In the genomic region with DNA sequence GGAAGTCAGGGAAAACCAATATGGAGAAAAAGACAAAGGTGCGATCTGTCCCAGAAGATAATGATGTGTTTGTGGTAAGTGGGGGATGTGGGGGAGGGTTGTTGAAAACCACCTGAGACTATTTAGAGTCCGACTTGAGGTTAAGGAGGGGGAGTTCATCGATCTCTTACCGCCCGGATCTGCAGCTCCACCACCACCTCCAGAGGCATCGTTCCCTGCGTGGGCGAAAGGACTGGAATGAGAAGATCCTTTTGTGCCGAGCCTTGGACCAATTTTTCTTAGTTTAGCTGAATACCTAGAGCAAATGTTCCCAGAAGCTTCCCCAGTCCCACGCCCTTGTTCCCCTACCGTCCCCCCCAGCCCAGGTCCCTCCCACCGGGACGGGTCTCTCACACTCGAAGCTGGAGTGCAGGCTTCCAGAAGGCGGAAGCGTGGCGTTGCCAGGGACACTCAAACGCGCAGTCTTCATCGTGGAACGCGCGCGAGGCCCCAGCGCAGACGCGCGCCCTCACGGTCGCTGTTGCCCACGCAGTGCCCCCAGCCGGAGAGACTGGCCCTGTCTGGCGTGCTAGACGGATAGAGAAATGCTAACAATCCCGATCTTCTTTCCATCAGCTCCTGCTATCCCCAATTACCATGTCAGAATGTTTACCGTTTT, we compare ENCODE assay signal across 9 cellular contexts. TPM values are rescaled to one million over a fixed set of nuclear protein-coding genes. Genes with fewer than 3 reads are reported as not detected.
A peak's percentile ranks its signal among the peaks of the same experiment; 100 is the strongest.
DNase-seq lines count a peak whose midpoint lies in the region; ATAC-seq, FAIRE-seq and TF ChIP-seq lines count a peak whose summit lies in the region.
"Had no signal": no experiment of that assay in that cellular context is flagged by ENCODE, and none has a peak within 500 bp of the region (broad histone marks: within the 10 kb centered on the region; RNA-seq: fewer than 3 reads in every experiment).

A gene with protein sequence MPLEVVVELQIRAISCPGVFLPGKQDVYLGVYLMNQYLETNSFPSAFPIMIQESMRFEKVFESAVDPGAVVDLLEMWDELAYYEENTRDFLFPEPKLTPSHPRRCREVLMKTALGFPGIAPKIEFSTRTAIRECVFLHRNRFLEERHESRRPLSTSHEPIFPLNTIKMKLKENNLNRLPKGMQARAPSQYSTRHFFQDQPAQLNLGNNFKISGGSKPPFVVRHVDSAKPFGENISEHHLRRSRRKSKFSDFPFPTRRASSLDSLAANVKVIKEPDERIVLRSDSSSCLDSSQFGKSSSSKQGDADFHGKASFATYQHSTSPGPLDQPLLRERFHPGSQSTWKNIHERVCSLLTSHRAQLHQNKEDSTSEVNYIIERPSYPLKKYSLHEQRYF (minus strand): TSS at position 439 of the 658 bp plus-strand sequence. CDS start 230 bp downstream, at position 209.

- H3K4me2 ChIP-seq in GM12878 (ENCODE audit: control insufficient read depth, insufficient read depth) = peak within 1 kb of the TSS; percentile 97

- TF ChIP-seq EP300 in GM12878 (IDR thresholded peaks at IDR 0.05; ENCODE audit: borderline replicate concordance in 1 of 2, control insufficient read depth in 1 of 2, low read depth in 2 of 2, low read length in 2 of 2) = no peak

- WGBS in GM12878 (ENCODE audit: insufficient coverage, insufficient replicate concordance, low lambda C conversion rate, missing lambda C conversion rate) = 7% methylated on average over 36 of the region's 36 CpGs
- 2% methylated on average over 36 of the region's 36 CpGs for WGBS in prostate gland

- H3K27ac ChIP-seq in GM12878 (ENCODE audit: control insufficient read depth, insufficient read depth) (no peak within 1 kb of the TSS; the same call in 1 of the 2 replicates), prostate gland (peak within 1 kb of the TSS; percentile 74 to 90)

- TF ChIP-seq RAD21 in GM12878 (IDR thresholded peaks at IDR 0.05; ENCODE audit: insufficient read depth, low read depth, low read length) = no peak

- H3K9me3 ChIP-seq in GM12878 (replicated peaks; ENCODE audit: control insufficient read depth, insufficient read depth, low read length) (no peaks in the 10 kb centered on the region), prostate gland (no peaks in the 10 kb centered on the region)

- TF ChIP-seq CTCF in GM12875 (IDR thresholded peaks at IDR 0.05; ENCODE audit: borderline replicate concordance, insufficient read depth, low read depth, low read length) (0 out of 2 replicates have a peak, but pooled peaks have one; percentile 11), GM12878 (IDR thresholded peaks at IDR 0.05 in 2 of 3, conservative IDR thresholded peaks at IDR 0.05 in 1 of 3; ENCODE audit: control insufficient read depth in 2 of 3, extremely low read depth in 1 of 3, insufficient read depth in 1 of 3, low read depth in 3 of 3, low read length in 3 of 3) (peak in 2 of 3 experiments; percentile 8 to 11; a peak in 2 of 6 replicates), prostate gland (IDR thresholded peaks at IDR 0.05) (no peak)

- H3K4me1 ChIP-seq in GM12878 (ENCODE audit: control insufficient read depth, insufficient read depth, low read length) = peaks cover 21% of the 10 kb centered on the region
- H3K4me1 ChIP-seq in prostate gland (replicated peaks) = peaks cover 8% of the 10 kb centered on the region

- DNase-seq in Kasumi-1 (lab: John Stamatoyannopoulos, UW) (peak; percentile 6 to 10), T-helper 2 cell (peak; percentile 8 to 53 (median 18)), GM12878 (ENCODE audit: low read depth, low spot score) (no peak), hippocampal formation (lab: John Stamatoyannopoulos, UW) (peak; percentile 43 to 48), prostate gland (ENCODE audit: low spot score) (peak; percentile 75), COLO829 (ENCODE audit: low spot score) (no peak), NOMO-1 treated with DMSO at 0.1 percent for 48 hours (lab: John Stamatoyannopoulos, UW; ENCODE audit: unreplicated experiment) (no peak)

- POLR2A ChIA-PET in GM12878 (lab: Charles Lee) = interaction anchor here (0.9 to 1.6 kb wide), 4 partner anchors 10 to 74 kb away, joined by 3 to 6 read pairs (median 4); no protein-coding TSS in a partner anchor

- no peak for FAIRE-seq in GM12878 (lab: Jason Lieb, UNC)
- FAIRE-seq: endometrium had no signal

- RAD21 ChIA-PET in GM12878 (lab: Charles Lee; ENCODE audit: unreplicated experiment) = interaction anchor here (0.7 to 2.7 kb wide), 6 partner anchors 10 to 305 kb away, joined by 3 to 11 read pairs (median 4); a partner anchor contains a TSS

- intact Hi-C loops in GM12878 (cut with micrococcal nuclease; ENCODE audit: unreplicated experiment) (loop anchor here (10.0 kb wide), 1 partner anchor 779 kb away; no protein-coding TSS in a partner anchor), prostate gland (cut with DNase I) (loop anchor here (10.0 kb wide), 1 partner anchor 319 kb away; a partner anchor contains a TSS)

- H3K9ac ChIP-seq in GM12878 (ENCODE audit: control insufficient read depth, insufficient read depth, low read length) = peak within 1 kb of the TSS; percentile 64

- H3K4me3 ChIP-seq in GM12875 (ENCODE audit: low read depth, low read length) (peak within 1 kb of the TSS; percentile 51), GM12878 (peak within 1 kb of the TSS; percentile 65), prostate gland (peak within 1 kb of the TSS; percentile 31 to 39)

- H4K20me1 ChIP-seq in GM12878 (ENCODE audit: control insufficient read depth, insufficient read depth) = no peaks in the 10 kb centered on the region; the same call in 1 of the 2 replicates

- H3K27me3 ChIP-seq in GM12878 (replicated peaks in 1 of 2; ENCODE audit: control insufficient read depth in 2 of 2, insufficient read depth in 2 of 2, low read length in 1 of 2) (no peaks in the 10 kb centered on the region), prostate gland (replicated peaks; ENCODE audit: insufficient read depth) (no peaks in the 10 kb centered on the region)

- peak; percentile 58 for TF ChIP-seq POLR2A in GM12878 (IDR thresholded peaks at IDR 0.05; ENCODE audit: low read depth, low read length)
- TF ChIP-seq POLR2A in prostate gland (IDR thresholded peaks at IDR 0.05) = peak; percentile 18

- CTCF ChIA-PET in GM12878 (lab: Yijun Ruan, JAX) = interaction anchor here (0.7 to 3.5 kb wide), 12 partner anchors 9 to 284 kb away, joined by 3 to 14 read pairs (median 4); a partner anchor contains a TSS

- in situ Hi-C loops in GM12878 (cut with MboI) = no loop called here

- TSS peak; percentile 40 for BruUV-seq in GM12878 (replicated peaks; lab: Mats Ljungman, UMichigan)

- ATAC-seq in GM12878 = peak; percentile 45

- H3K79me2 ChIP-seq in GM12878 (ENCODE audit: control insufficient read depth, insufficient read depth, low read length) = peaks cover 5% of the 10 kb centered on the region

- peak within 1 kb of the TSS; percentile 57 for H2AFZ ChIP-seq in GM12878 (ENCODE audit: control insufficient read depth, low read depth, low read length)

- H3K36me3 ChIP-seq in GM12878 (ENCODE audit: control insufficient read depth in 2 of 2, insufficient read depth in 2 of 2, low read length in 1 of 2) (no peaks in the 10 kb centered on the region), prostate gland (no peaks in the 10 kb centered on the region)

- SMC1A ChIA-PET in GM12878 (lab: Charles Lee; ENCODE audit: uncharacterized antibody, unreplicated experiment) = interaction anchor here (0.6 to 1.7 kb wide), 10 partner anchors 11 to 929 kb away, joined by 3 to 5 read pairs (median 3); no protein-coding TSS in a partner anchor

TF ChIP-seq in GM12878, 131 proteins besides CTCF, POLR2A, EP300 and RAD21 (continues in another document):
- TF ChIP-seq HCFC1 (IDR thresholded peaks at IDR 0.05; ENCODE audit: low read length) (0 out of 2 replicates have a peak, but pooled peaks have one; percentile 17), NR2F1 (conservative IDR thresholded peaks at IDR 0.05) (no peak), SMAD5 (IDR thresholded peaks at IDR 0.05; ENCODE audit: low read depth) (no peak), POLR2AphosphoS2 (IDR thresholded peaks at IDR 0.05; ENCODE audit: low read depth, low read length) (no peak), RCOR1 (conservative IDR thresholded peaks at IDR 0.05; ENCODE audit: low read depth, low read length) (no peak)
- TF ChIP-seq, protein P1, sequence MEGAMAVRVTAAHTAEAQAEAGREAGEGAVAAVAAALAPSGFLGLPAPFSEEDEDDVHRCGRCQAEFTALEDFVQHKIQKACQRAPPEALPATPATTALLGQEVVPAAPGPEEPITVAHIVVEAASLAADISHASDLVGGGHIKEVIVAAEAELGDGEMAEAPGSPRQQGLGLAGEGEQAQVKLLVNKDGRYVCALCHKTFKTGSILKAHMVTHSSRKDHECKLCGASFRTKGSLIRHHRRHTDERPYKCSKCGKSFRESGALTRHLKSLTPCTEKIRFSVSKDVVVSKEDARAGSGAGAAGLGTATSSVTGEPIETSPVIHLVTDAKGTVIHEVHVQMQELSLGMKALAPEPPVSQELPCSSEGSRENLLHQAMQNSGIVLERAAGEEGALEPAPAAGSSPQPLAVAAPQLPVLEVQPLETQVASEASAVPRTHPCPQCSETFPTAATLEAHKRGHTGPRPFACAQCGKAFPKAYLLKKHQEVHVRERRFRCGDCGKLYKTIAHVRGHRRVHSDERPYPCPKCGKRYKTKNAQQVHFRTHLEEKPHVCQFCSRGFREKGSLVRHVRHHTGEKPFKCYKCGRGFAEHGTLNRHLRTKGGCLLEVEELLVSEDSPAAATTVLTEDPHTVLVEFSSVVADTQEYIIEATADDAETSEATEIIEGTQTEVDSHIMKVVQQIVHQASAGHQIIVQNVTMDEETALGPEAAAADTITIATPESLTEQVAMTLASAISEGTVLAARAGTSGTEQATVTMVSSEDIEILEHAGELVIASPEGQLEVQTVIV (IDR thresholded peaks at IDR 0.05; ENCODE audit: borderline replicate concordance, partially characterized antibody) = no peak

RNA-seq across cellular contexts. Expression of the gene that starts here (rescaled TPM):
- total RNA-seq in GM12878 (2013; cell fraction: nucleolus; rRNA removed) = 5.5 and 6.6 TPM in 2 replicates
- total RNA-seq in GM12878 (2014; rRNA removed) = 1.2 and 1.6 TPM in 2 replicates
- total RNA-seq in GM12878 (2014; rRNA removed; fragmentation: Illumina TruSeq; extraction: Trizol) = 0.89 and 1.1 TPM in 2 replicates
- 1.6 and 2.1 TPM in 2 replicates for total RNA-seq in GM12878 (2021)
- polyA plus RNA-seq in GM12878 (2011; ENCODE audit: low read depth) = 0.47 TPM
- 0.37 and 0.42 TPM in 2 replicates for polyA plus RNA-seq in GM12878 (2011; rRNA removed)
- polyA plus RNA-seq in GM12878 (2011; cell fraction: cytosol; rRNA removed) = 0.13 TPM in 2 replicates
- polyA plus RNA-seq in GM12878 (2011; cell fraction: nucleus; rRNA removed) = 0.53 and 0.94 TPM in 2 replicates
- polyA plus RNA-seq in GM12878 (2012) = 0.46 and 1.5 TPM in 2 replicates
- 0.48 and 0.68 TPM in 2 replicates for polyA plus RNA-seq in GM12878 (2014; fragmentation: Illumina TruSeq; extraction: Trizol)
- polyA plus RNA-seq in GM12878 (2014; fragmentation: Nextera tagmentation; extraction: Ambion mirVana) = 1 to 10 TPM in 1 of 2 experiments, under 1 TPM in 1; 0.88 to 1.3 TPM
- polyA plus RNA-seq in GM12878 (2014; rRNA removed) = 0.94 and 2.0 TPM in 2 replicates
- 1 to 10 TPM in 1 of 2 experiments, under 1 TPM in 1; 0.42 to 1.4 TPM for polyA plus RNA-seq in GM12878 (2016; fragmentation: Nextera tagmentation; extraction: Ambion mirVana)
- polyA minus RNA-seq in GM12878 (2011; rRNA and poly(A)+ RNA removed) = 0.15 TPM in 1 of 2 replicates, not detected in the other
- not detected in 2 replicates for polyA minus RNA-seq in GM12878 (2011; cell fraction: cytosol; rRNA and poly(A)+ RNA removed)
- polyA minus RNA-seq in GM12878 (2011; cell fraction: nucleus; rRNA and poly(A)+ RNA removed) = 0.24 and 1.9 TPM in 2 replicates
- 1 to 10 TPM; 3.1 to 6.2 TPM for total RNA-seq in prostate gland

Comparison
In these comparisons a context has a peak if more than half of its experiments do, and no peak if none do; other contexts are left out.
1. CTCF ChIP-seq: peak in GM12875 (single experiment) and GM12878 (2 of 3); none in prostate gland (0 of 4).
2. DNase-seq: peak in Kasumi-1 (2 of 2), T-helper 2 cell (5 of 5), hippocampal formation (2 of 2) and prostate gland (single experiment); none in GM12878 (single experiment), COLO829 (single experiment) and NOMO-1 treated with DMSO at 0.1 percent for 48 hours (single experiment).
3. Peak in every context shown above with its lines, with median percentiles within 50 percentile points of each other: H3K4me3 ChIP-seq.